8 cellular contexts compared by ENCODE assay signal in genomic region chr19:12696366-12697335, GRCh38. TPM values are rescaled to one million over a fixed set of nuclear protein-coding genes. Genes with fewer than 3 reads are reported as not detected.
A peak's percentile ranks its signal among the peaks of the same experiment; 100 is the strongest.
DNase-seq lines count a peak whose midpoint lies in the region; ATAC-seq, FAIRE-seq and TF ChIP-seq lines count a peak whose summit lies in the region.

FBXW9 (minus strand) TSS chr19:12696631; CDS start chr19:12696581, 50 bp downstream.

- no peak for FAIRE-seq in urothelium cell line (lab: Jason Lieb, UNC)

- DNase-seq in NCI-H1930 (lab: John Stamatoyannopoulos, UW) (peak; percentile 82 to 91), anterior cingulate cortex (lab: John Stamatoyannopoulos, UW) (peak; percentile 72 to 100 (median 92)), right cardiac atrium (peak; percentile 95 to 99 (median 99)), pulmonary artery endothelial cell (ENCODE audit: low read depth, low spot score) (peak; percentile 77), urothelium cell line (ENCODE audit: low spot score) (peak; percentile 87)
- DNase-seq in T-helper 2 cell treated with Interferon-gamma antibody and Interleukin-4, amounts not matched to agents 5 μg/mL and 100 μg/mL, for 36 hours (ENCODE audit: low spot score) = peak; percentile 95

- peak within 1 kb of the TSS; percentile 96 for H3K27ac ChIP-seq in right cardiac atrium (ENCODE audit: low read length)

- H3K4me3 Mint-ChIP-seq in T-helper 2 cell treated with Interferon-gamma antibody and Interleukin-4, amounts not matched to agents 5 μg/mL and 100 μg/mL, for 36 hours = peak within 1 kb of the TSS; percentile 94

- intact Hi-C loops in right cardiac atrium (cut with DNase I) = no loop called here

- no peaks in the 10 kb centered on the region for H3K9me3 Mint-ChIP-seq in T-helper 2 cell treated with Interferon-gamma antibody and Interleukin-4, amounts not matched to agents 5 μg/mL and 100 μg/mL, for 36 hours

- H3K9me3 ChIP-seq in right cardiac atrium (ENCODE audit: control insufficient read depth, low read length) = no peaks in the 10 kb centered on the region

- peak; percentile 80 for ATAC-seq in HG02870 (IDR thresholded peaks at IDR 0.05; ENCODE audit: unreplicated experiment)
- peak; percentile 90 to 94 for ATAC-seq in right cardiac atrium

- H3K27me3 Mint-ChIP-seq in T-helper 2 cell treated with Interferon-gamma antibody and Interleukin-4, amounts not matched to agents 5 μg/mL and 100 μg/mL, for 36 hours (ENCODE audit: low read depth) = no peaks in the 10 kb centered on the region

- no peaks in the 10 kb centered on the region for H3K27me3 ChIP-seq in right cardiac atrium (ENCODE audit: control insufficient read depth, insufficient read depth)

- peaks cover 1% of the 10 kb centered on the region for H3K4me1 ChIP-seq in right cardiac atrium (ENCODE audit: control insufficient read depth, insufficient read depth, low read length)

- H3K4me3 ChIP-seq in GM12875 (ENCODE audit: low read depth, low read length) (peak within 1 kb of the TSS; percentile 93), right cardiac atrium (ENCODE audit: low read length) (peak within 1 kb of the TSS; percentile 80)

- H3K4me1 Mint-ChIP-seq in T-helper 2 cell treated with Interferon-gamma antibody and Interleukin-4, amounts not matched to agents 5 μg/mL and 100 μg/mL, for 36 hours (ENCODE audit: low read depth) = peaks cover 4% of the 10 kb centered on the region

- peaks cover 18% of the 10 kb centered on the region for H3K36me3 Mint-ChIP-seq in T-helper 2 cell treated with Interferon-gamma antibody and Interleukin-4, amounts not matched to agents 5 μg/mL and 100 μg/mL, for 36 hours (ENCODE audit: low read depth)

- H3K27ac Mint-ChIP-seq in T-helper 2 cell treated with Interferon-gamma antibody and Interleukin-4, amounts not matched to agents 5 μg/mL and 100 μg/mL, for 36 hours = peak within 1 kb of the TSS; percentile 96

- no peak for TF ChIP-seq CTCF in GM12875 (IDR thresholded peaks at IDR 0.05; ENCODE audit: borderline replicate concordance, insufficient read depth, low read depth, low read length)

- WGBS in right cardiac atrium = 7% methylated on average over 59 of the region's 59 CpGs

RNA-seq across cellular contexts. Expression of gene FBXW9, which starts in this region (rescaled TPM):
- 1 to 10 TPM; 1.2 to 2.0 (median 1.9) TPM for total RNA-seq in right cardiac atrium
- 2.1 TPM for polyA plus RNA-seq in right cardiac atrium
- total RNA-seq in pulmonary artery endothelial cell = 8.4 and 14.8 TPM in 2 replicates

Comparison
In these comparisons a context has a peak if more than half of its experiments do, and no peak if none do; other contexts are left out.
1. Peak in every context shown above with its lines: DNase-seq, ATAC-seq, H3K4me3 ChIP-seq and H3K27ac ChIP-seq.